Comparison of ENCODE assay signal across 25 cellular contexts in the genomic region with DNA sequence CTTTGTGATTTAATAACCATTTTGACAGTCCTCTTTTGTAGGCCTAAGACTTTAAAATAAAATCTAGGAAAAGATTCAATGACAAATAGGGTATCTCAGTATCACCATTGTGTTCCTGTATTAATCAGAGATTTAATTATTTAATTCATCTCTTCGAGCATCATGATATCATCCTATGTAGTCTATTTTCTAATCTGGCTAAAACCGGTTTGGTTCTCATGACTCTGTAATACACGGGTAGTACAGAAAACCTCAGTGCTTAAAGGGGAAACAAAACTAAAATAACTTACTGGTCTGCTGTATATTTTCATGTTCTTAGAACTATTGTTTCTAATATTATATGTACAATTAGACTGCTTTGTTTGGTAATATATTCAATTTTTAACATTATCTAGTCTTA. TPM values are rescaled to one million over a fixed set of nuclear protein-coding genes. Genes with fewer than 3 reads are reported as not detected.
DNase-seq lines count a peak whose midpoint lies in the region; ATAC-seq and TF ChIP-seq lines count a peak whose summit lies in the region.
"Had no signal": no experiment of that assay in that cellular context is flagged by ENCODE, and none has a peak within 500 bp of the region (broad histone marks: within the 10 kb centered on the region; RNA-seq: fewer than 3 reads in every experiment).

No MANE protein-coding gene starts in this region.

- peak overlapping the region; percentile 31 for H3K27ac Mint-ChIP-seq in activated B cell treated with CpG ODN at 0.5 μM for 24 hours
- H3K27ac Mint-ChIP-seq: endodermal cell, nephron had no signal

- ATAC-seq in GM18499 (IDR thresholded peaks at IDR 0.05; ENCODE audit: insufficient read depth, unreplicated experiment) (peak; percentile 36), GM19395 (IDR thresholded peaks at IDR 0.05; ENCODE audit: unreplicated experiment) (peak; percentile 47), HG03342 (IDR thresholded peaks at IDR 0.05; ENCODE audit: unreplicated experiment) (peak; percentile 39), activated B cell treated with CpG ODN at 0.5 μM for 24 hours (ENCODE audit: low read depth) (peak; percentile 33)
- ATAC-seq: gastroesophageal sphincter, pancreas had no signal

- DNase-seq in activated B cell treated with CpG ODN at 0.5 μM for 24 hours (no peak), NCI-H524 treated with DMSO at 0.1 percent for 48 hours (lab: John Stamatoyannopoulos, UW) (no peak), PC-9 (no peak), anterior cingulate cortex (lab: John Stamatoyannopoulos, UW) (no peak), colonic mucosa (no peak)
- DNase-seq: activated CD4-positive, alpha-beta T cell treated with anti-CD3 and anti-CD28 coated beads, Interleukin-2, amount 50 U/mL, for 1 hour; activated naive CD4-positive, alpha-beta T cell treated with anti-CD3 and anti-CD28 coated beads, Interleukin-2, amount 50 U/mL, for 16 hours; DMS79 treated with DMSO at 0.1 percent for 48 hours; endodermal cell; esophagus squamous epithelium; H7; Karpas-422; NCI-H1048; NCI-H187 treated with DMSO at 0.1 percent for 48 hours; pancreas; stimulated activated CD4-positive, alpha-beta T cell treated with anti-CD3 and anti-CD28 coated beads, Interleukin-4, amount 100 ng/mL, for 24 hours; stimulated activated naive CD4-positive, alpha-beta T cell; uterus had no signal

- H3K9me2 ChIP-seq in PC-9 (ENCODE audit: insufficient read depth) = no peaks in the 10 kb centered on the region

- H3K36me3 Mint-ChIP-seq in activated B cell treated with CpG ODN at 0.5 μM for 24 hours (ENCODE audit: low read depth) = no peaks in the 10 kb centered on the region

- H3K27me3 Mint-ChIP-seq in activated B cell treated with CpG ODN at 0.5 μM for 24 hours = no peaks in the 10 kb centered on the region

- H3K27me3 ChIP-seq in PC-9 (ENCODE audit: insufficient read depth, low read depth) (no peaks in the 10 kb centered on the region), colonic mucosa (no peaks in the 10 kb centered on the region)
- H3K27me3 ChIP-seq: esophagus squamous epithelium, gastroesophageal sphincter, pancreas, right atrium auricular region, uterus had no signal

- POLR2A ChIA-PET in activated B cell treated with CpG ODN at 0.5 μM for 24 hours (lab: Charles Lee) = interaction anchor here (2.0 kb wide), 1 partner anchor 23 kb away, joined by 5 read pairs; the partner anchor contains the start of gene FBXW7
- POLR2A ChIA-PET in PC-9 (lab: Charles Lee; ENCODE audit: unreplicated experiment) = no interaction called here

- no peaks in the 10 kb centered on the region for H3K79me2 ChIP-seq in PC-9 (ENCODE audit: low read depth)

- no peak overlapping the region for H3K9ac ChIP-seq in colonic mucosa (ENCODE audit: low read depth in 2 of 2, low read length in 2 of 2)

- no peak overlapping the region for H3K27ac ChIP-seq in PC-9
- H3K27ac ChIP-seq in colonic mucosa = no peak overlapping the region
- H3K27ac ChIP-seq: coronary artery, esophagus squamous epithelium, gastroesophageal sphincter, pancreas, right atrium auricular region, uterus had no signal

- H2AFZ ChIP-seq in PC-9 = no peak overlapping the region

- intact Hi-C loops in activated B cell treated with CpG ODN at 0.5 μM for 24 hours (cut with micrococcal nuclease) = no loop called here
- intact Hi-C loops in PC-9 (cut with micrococcal nuclease; ENCODE audit: unreplicated experiment) = no loop called here
- intact Hi-C loops in colonic mucosa (cut with DNase I) = no loop called here

- H3K4me3 ChIP-seq in PC-9 = no peak overlapping the region
- no peak overlapping the region for H3K4me3 ChIP-seq in colonic mucosa
- H3K4me3 ChIP-seq: coronary artery, esophagus squamous epithelium, gastroesophageal sphincter, pancreas, right atrium auricular region, uterus had no signal

- H3K4me3 Mint-ChIP-seq in activated B cell treated with CpG ODN at 0.5 μM for 24 hours = no peak overlapping the region
- H3K4me3 Mint-ChIP-seq: endodermal cell, nephron had no signal

- CTCF ChIA-PET in activated B cell treated with CpG ODN at 0.5 μM for 24 hours (lab: Charles Lee) = no interaction called here
- CTCF ChIA-PET in PC-9 (lab: Charles Lee) = no interaction called here

- no peaks in the 10 kb centered on the region for H3K9me3 ChIP-seq in PC-9 (ENCODE audit: insufficient read depth, low read depth)
- no peaks in the 10 kb centered on the region for H3K9me3 ChIP-seq in colonic mucosa
- H3K9me3 ChIP-seq: esophagus squamous epithelium, gastroesophageal sphincter, pancreas, right atrium auricular region, uterus had no signal

- no peaks in the 10 kb centered on the region for H3F3A ChIP-seq in PC-9 (ENCODE audit: insufficient read depth, low read depth)

- H4K20me1 ChIP-seq in PC-9 (ENCODE audit: insufficient read depth) = no peaks in the 10 kb centered on the region

- H3K4me1 ChIP-seq in PC-9 (replicated peaks; ENCODE audit: insufficient read depth) (no peaks in the 10 kb centered on the region), colonic mucosa (no peaks in the 10 kb centered on the region)
- H3K4me1 ChIP-seq: esophagus squamous epithelium, gastroesophageal sphincter, pancreas, right atrium auricular region, uterus had no signal

- no TSS peak for BruUV-seq in PC-9 (replicated peaks; lab: Mats Ljungman, UMichigan)

- peaks cover 47% of the 10 kb centered on the region for H3K4me1 Mint-ChIP-seq in activated B cell treated with CpG ODN at 0.5 μM for 24 hours
- H3K4me1 Mint-ChIP-seq: nephron had no signal

- H3K36me3 ChIP-seq in PC-9 (ENCODE audit: low read depth) (no peaks in the 10 kb centered on the region), colonic mucosa (no peaks in the 10 kb centered on the region)
- H3K36me3 ChIP-seq: esophagus squamous epithelium, gastroesophageal sphincter, pancreas, right atrium auricular region, uterus had no signal

- H3K4me2 ChIP-seq in PC-9 = no peak overlapping the region

- TF ChIP-seq CTCF in activated B cell treated with CpG ODN at 0.5 μM for 24 hours (IDR thresholded peaks at IDR 0.05) (no peak), PC-9 (conservative IDR thresholded peaks at IDR 0.05) (no peak), colonic mucosa (IDR thresholded peaks at IDR 0.05) (no peak)

- H3K9me3 Mint-ChIP-seq in activated B cell treated with CpG ODN at 0.5 μM for 24 hours = no peaks in the 10 kb centered on the region
- H3K9me3 Mint-ChIP-seq: endodermal cell, nephron had no signal

RNA-seq across cellular contexts. Expression of gene FBXW7, which starts 23.7 kb away (rescaled TPM):
- total RNA-seq in activated B cell treated with CpG ODN at 0.5 μM for 24 hours (96.5 and 102 TPM in 2 replicates), PC-9 (2021) (28.0 and 30.2 TPM in 2 replicates), colonic mucosa (10 to 100 TPM; 29.3 to 29.5 TPM)
